In the genomic region with DNA sequence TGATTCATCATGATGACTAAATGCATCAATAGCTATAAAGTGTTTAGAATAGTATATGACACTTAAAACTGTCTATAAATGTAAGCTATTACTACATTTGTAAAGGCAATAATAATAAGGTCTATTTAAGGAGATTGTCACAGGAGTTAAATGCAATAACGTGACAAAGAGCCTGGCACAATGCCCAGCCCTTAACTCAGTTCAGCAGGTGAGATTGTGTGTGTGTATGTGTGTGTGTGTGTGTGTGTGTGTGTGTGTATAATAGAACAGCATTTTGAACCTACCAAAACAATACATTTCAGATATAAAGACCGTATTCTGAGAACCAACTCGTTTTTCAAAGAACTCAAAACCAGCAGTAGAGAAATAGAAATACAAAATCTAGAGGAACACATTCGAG, we compare ENCODE assay signal across 28 cellular contexts.
DNase-seq lines count a peak whose midpoint lies in the region; ATAC-seq and TF ChIP-seq lines count a peak whose summit lies in the region.
"Had no signal": no experiment of that assay in that cellular context is flagged by ENCODE, and none has a peak within 500 bp of the region (broad histone marks: within the 10 kb centered on the region; RNA-seq: fewer than 3 reads in every experiment).

No MANE protein-coding gene starts in this region.

- DNase-seq in Karpas-422 (peak; percentile 75), NCI-H1436 treated with DMSO at 0.1 percent for 48 hours (lab: John Stamatoyannopoulos, UW) (peak; percentile 95), NCI-H2227 (lab: John Stamatoyannopoulos, UW; ENCODE audit: unreplicated experiment) (peak; percentile 62), SHP77 treated with DMSO at 0.1 percent for 48 hours (lab: John Stamatoyannopoulos, UW) (peak; percentile 63), erythroblast (lab: John Stamatoyannopoulos, UW) (no peak)
- no peak for DNase-seq in activated CD8-positive, alpha-beta memory T cell treated with anti-CD3 and anti-CD28 coated beads for 24 hours
- DNase-seq: activated CD4-positive, alpha-beta T cell treated with anti-CD3 and anti-CD28 coated beads, Interleukin-2, amount 50 U/mL, for 1 hour; aorta; cortex of kidney; DMS 273 treated with DMSO at 0.1 percent for 48 hours; esophagus squamous epithelium; GDM1; GOT3; hippocampal formation; immature natural killer cell; KBM-7; left lung; NCI-H526; OCI-M1; retina; T1000; upper lobe of left lung had no signal

- H2AFZ ChIP-seq in Karpas-422 (ENCODE audit: low read length) = no peak overlapping the region

- no peak for ATAC-seq in HG03457 (IDR thresholded peaks at IDR 0.05; ENCODE audit: unreplicated experiment)
- ATAC-seq in GM21526 (IDR thresholded peaks at IDR 0.05; ENCODE audit: low FRiP score, unreplicated experiment) = no peak
- ATAC-seq: activated naive CD4-positive, alpha-beta T cell treated with anti-CD3 and anti-CD28 coated beads, Interleukin-2, amount 50 U/mL, for 72 hours; left lung; natural killer cell treated with Interleukin-12 subunit alpha and Interleukin-12 subunit beta and Interleukin-15 and Interleukin-18, amount 100 ng/mL, for 72 hours had no signal

- no peaks in the 10 kb centered on the region for H3K9me3 ChIP-seq in Karpas-422 (ENCODE audit: low read length)
- H3K9me3 ChIP-seq: esophagus squamous epithelium, left lung, upper lobe of left lung had no signal

- H3K9ac ChIP-seq in Karpas-422 (ENCODE audit: low read length) = no peak overlapping the region

- H3K4me2 ChIP-seq in Karpas-422 (ENCODE audit: low read depth, low read length, poor library complexity, severe bottlenecking) = peak overlapping the region; percentile 17
- H3K4me2 ChIP-seq: smooth muscle cell had no signal

- H3K36me3 ChIP-seq in Karpas-422 (ENCODE audit: insufficient read depth, low read length) = no peaks in the 10 kb centered on the region
- H3K36me3 ChIP-seq: esophagus squamous epithelium, left lung, upper lobe of left lung had no signal

- H3K4me1 ChIP-seq in Karpas-422 (ENCODE audit: low read length) = peaks cover 28% of the 10 kb centered on the region
- H3K4me1 ChIP-seq: esophagus squamous epithelium, left lung, upper lobe of left lung had no signal

- H3K9me2 ChIP-seq in Karpas-422 (replicated peaks; ENCODE audit: insufficient read depth, low read length) = no peaks in the 10 kb centered on the region

- TF ChIP-seq POLR2A in erythroblast (IDR thresholded peaks at IDR 0.05; ENCODE audit: low read length) = no peak

- no peaks in the 10 kb centered on the region; the same call in 1 of the 2 replicates for H3K27me3 ChIP-seq in Karpas-422 (ENCODE audit: low read length)
- H3K27me3 ChIP-seq: cardiac muscle cell had no signal

- no peaks in the 10 kb centered on the region for H4K20me1 ChIP-seq in Karpas-422 (ENCODE audit: insufficient read depth, low read depth, low read length)

- no peak overlapping the region for H3K27ac ChIP-seq in Karpas-422 (ENCODE audit: low read length)
- H3K27ac ChIP-seq: cardiac muscle cell, esophagus squamous epithelium, left lung, upper lobe of left lung had no signal

- H3K4me3 ChIP-seq in Karpas-422 (ENCODE audit: low read length) = no peak overlapping the region
- H3K4me3 ChIP-seq: cardiac muscle cell, esophagus squamous epithelium, left lung, smooth muscle cell, upper lobe of left lung had no signal

- no peaks in the 10 kb centered on the region for H3K79me2 ChIP-seq in Karpas-422 (ENCODE audit: low read length)

Comparison
In these comparisons a context has a peak if more than half of its experiments do, and no peak if none do; other contexts are left out.
1. DNase-seq: peak in Karpas-422 (single experiment), NCI-H1436 treated with DMSO at 0.1 percent for 48 hours (single experiment), NCI-H2227 (single experiment) and SHP77 treated with DMSO at 0.1 percent for 48 hours (single experiment); none in erythroblast (0 of 2) and activated CD8-positive, alpha-beta memory T cell treated with anti-CD3 and anti-CD28 coated beads for 24 hours (single experiment).